In genomic region chr6:157274116-157274470, GRCh38 we compare ENCODE assay signal across 8 cellular contexts. TPM values are rescaled to one million over a fixed set of nuclear protein-coding genes. Genes with fewer than 3 reads are reported as not detected.
DNase-seq lines count a peak whose midpoint lies in the region; ATAC-seq and TF ChIP-seq lines count a peak whose summit lies in the region.

No MANE protein-coding gene starts in this region.

- peak overlapping the region; percentile 83 to 98 (median 92) for H3K4me2 ChIP-seq in BLaER1 treated with 17β-estradiol and CSF1 and Interleukin-3, amounts not matched to agents 10 nM and 100 nM
- peak overlapping the region; percentile 51 for H3K4me2 ChIP-seq in IMR-90 (ENCODE audit: low read depth, low read length)

- intact Hi-C loops in IMR-90 (cut with micrococcal nuclease) (loop anchor here (1.0 to 10.0 kb wide), 3 partner anchors 240 to 1947 kb away; no protein-coding TSS in a partner anchor), natural killer cell (cut with micrococcal nuclease) (loop anchor here (1.0 to 5.0 kb wide), 4 partner anchors 37 to 710 kb away; no protein-coding TSS in a partner anchor)

- peaks cover 3% of the 10 kb centered on the region; the same call in 1 of the 2 replicates for H3K9me1 ChIP-seq in IMR-90 (ENCODE audit: insufficient read depth, low read length)

- peak overlapping the region; percentile 96 for H3K4me3 Mint-ChIP-seq in natural killer cell

- H2AK5ac ChIP-seq in IMR-90 (ENCODE audit: low read depth, low read length) = no peak overlapping the region; the same call in 1 of the 2 replicates

- H3K36me3 Mint-ChIP-seq in natural killer cell = no peaks in the 10 kb centered on the region

- CTCF ChIA-PET in IMR-90 (lab: Yijun Ruan, JAX) = no interaction called here

- peaks cover 7 to 48% (median 31%) of the 10 kb centered on the region in 10 experiments; a peak in 18 of 20 replicates for H3K4me1 ChIP-seq in BLaER1 treated with 17β-estradiol and CSF1 and Interleukin-3, amounts not matched to agents 10 nM and 100 nM
- peaks cover 8% of the 10 kb centered on the region for H3K4me1 ChIP-seq in IMR-90 (ENCODE audit: control insufficient read depth, insufficient read depth, low read length)

- peak overlapping the region; percentile 88 to 94 for H3K27ac Mint-ChIP-seq in natural killer cell

- no peak for TF ChIP-seq POLR2A in IMR-90 (IDR thresholded peaks at IDR 0.05; ENCODE audit: low read depth, low read length)

- H3K56ac ChIP-seq in IMR-90 (ENCODE audit: extremely low read depth, insufficient read depth, low read length) = no peak overlapping the region

- peak overlapping the region; percentile 66 to 84 (median 73) for H3K4me3 ChIP-seq in BLaER1 treated with 17β-estradiol and CSF1 and Interleukin-3, amounts not matched to agents 10 nM and 100 nM
- peak overlapping the region; percentile 90 for H3K4me3 ChIP-seq in IMR-90 (ENCODE audit: insufficient read depth, low read depth, low read length)
- peak overlapping the region; percentile 71 for H3K4me3 ChIP-seq in choroid plexus epithelial cell (ENCODE audit: low read depth, low read length)

- peak overlapping the region; percentile 87 for H2AK9ac ChIP-seq in IMR-90 (replicated peaks; ENCODE audit: low read depth, low read length, poor library complexity)

- no peak overlapping the region for H2BK5ac ChIP-seq in IMR-90 (ENCODE audit: low read depth, low read length, poor library complexity, severe bottlenecking)

- TF ChIP-seq CTCF in IMR-90 (conservative IDR thresholded peaks at IDR 0.05; ENCODE audit: low read depth, low read length) (no peak), choroid plexus epithelial cell (conservative IDR thresholded peaks at IDR 0.05; ENCODE audit: low read depth, low read length) (no peak), natural killer cell (IDR thresholded peaks at IDR 0.05) (no peak)

- peaks cover 0 to 4% of the 10 kb centered on the region in 2 donors for H3K27me3 Mint-ChIP-seq in natural killer cell (ENCODE audit: low read depth in 2 of 2)

- DNase-seq in IMR-90 (no peak), choroid plexus epithelial cell (ENCODE audit: low read depth) (no peak), natural killer cell (no peak), NCI-H2227 treated with DMSO at 0.1 percent for 48 hours (lab: John Stamatoyannopoulos, UW) (no peak), NCI-H774 (lab: John Stamatoyannopoulos, UW) (no peak)

- peak overlapping the region; percentile 61 to 83 (median 76); a peak in 19 of 22 replicates for H3K27ac ChIP-seq in BLaER1 treated with 17β-estradiol and CSF1 and Interleukin-3, amounts not matched to agents 10 nM and 100 nM
- H3K27ac ChIP-seq in IMR-90 (ENCODE audit: insufficient read depth, low read length) = no peak overlapping the region; the same call in 1 of the 2 replicates

- BruUV-seq in IMR-90 (replicated peaks; lab: Mats Ljungman, UMichigan) = no TSS peak

- no peak overlapping the region for H4K5ac ChIP-seq in IMR-90 (ENCODE audit: low read depth, low read length)

- H3K9me3 ChIP-seq in BLaER1 treated with 17β-estradiol and CSF1 and Interleukin-3, amounts not matched to agents 10 nM and 100 nM (replicated peaks in 1 of 11) = peaks cover 0 to 9% (median 6%) of the 10 kb centered on the region in 11 experiments; a peak in 10 of 22 replicates
- no peaks in the 10 kb centered on the region for H3K9me3 ChIP-seq in IMR-90 (ENCODE audit: control insufficient read depth, insufficient read depth, low read length)

- peak overlapping the region; percentile 100 for H2AFZ ChIP-seq in IMR-90 (replicated peaks; ENCODE audit: low read length, poor library complexity)

- no peaks in the 10 kb centered on the region for H3K36me3 ChIP-seq in BLaER1 treated with 17β-estradiol and CSF1 and Interleukin-3, amounts not matched to agents 10 nM and 100 nM
- H3K36me3 ChIP-seq in IMR-90 (ENCODE audit: control insufficient read depth, insufficient read depth, low read length) = no peaks in the 10 kb centered on the region

- peak overlapping the region; percentile 76; the same call in 1 of the 2 replicates for H3K14ac ChIP-seq in IMR-90 (replicated peaks; ENCODE audit: low read depth, low read length)

- no peak for TF ChIP-seq RAD21 in IMR-90 (IDR thresholded peaks at IDR 0.05; ENCODE audit: low read length)

- no peak overlapping the region for H2BK15ac ChIP-seq in IMR-90 (ENCODE audit: low read depth, low read length)

- ATAC-seq in IMR-90 (ENCODE audit: low read depth) (no peak), natural killer cell (peak in 2 of 3 donors; percentile 14 to 30), HG02642 (IDR thresholded peaks at IDR 0.05; ENCODE audit: poor library complexity, unreplicated experiment) (no peak), HG03469 (IDR thresholded peaks at IDR 0.05; ENCODE audit: unreplicated experiment) (no peak)

- peak overlapping the region; percentile 65 for H3K4ac ChIP-seq in IMR-90 (ENCODE audit: low read depth, low read length)

- 0 out of 2 replicates have a peak overlapping the region, but pooled peaks have one; percentile 38 for H3K23ac ChIP-seq in IMR-90 (ENCODE audit: low read depth, low read length)

- peaks cover 0 to 6% (median 0%) of the 10 kb centered on the region in 11 experiments; a peak in 2 of 22 replicates for H3K27me3 ChIP-seq in BLaER1 treated with 17β-estradiol and CSF1 and Interleukin-3, amounts not matched to agents 10 nM and 100 nM
- H3K27me3 ChIP-seq in IMR-90 (ENCODE audit: control insufficient read depth, insufficient read depth, low read length) = no peaks in the 10 kb centered on the region

- H4K91ac ChIP-seq in IMR-90 (ENCODE audit: insufficient read depth, low read depth, low read length) = peak overlapping the region; percentile 52; the same call in 1 of the 2 replicates

- H2BK20ac ChIP-seq in IMR-90 (ENCODE audit: low read depth, low read length) = no peak overlapping the region

- in situ Hi-C loops in IMR-90 (cut with MboI; ENCODE audit: low sequenced_read_pairs) = no loop called here

- H3K9me3 Mint-ChIP-seq in natural killer cell = peaks cover 4 to 8% of the 10 kb centered on the region in 2 donors

- H2BK120ac ChIP-seq in IMR-90 (ENCODE audit: low read depth, low read length) = 0 out of 2 replicates have a peak overlapping the region, but pooled peaks have one; percentile 19

- POLR2A ChIA-PET in IMR-90 (lab: Charles Lee; ENCODE audit: unreplicated experiment) = no interaction called here

- H3K79me1 ChIP-seq in IMR-90 (ENCODE audit: low read depth in 1 of 2, low read length in 2 of 2) = peaks cover 0 to 4% of the 10 kb centered on the region in 2 experiments; a peak in 2 of 4 replicates

- peak overlapping the region; percentile 72 to 87 (median 84) for H3K9ac ChIP-seq in BLaER1 treated with 17β-estradiol and CSF1 and Interleukin-3, amounts not matched to agents 10 nM and 100 nM
- peak overlapping the region; percentile 67 for H3K9ac ChIP-seq in IMR-90 (ENCODE audit: low read depth, low read length)

- H3K4me1 Mint-ChIP-seq in natural killer cell = peaks cover 7 to 19% of the 10 kb centered on the region in 2 donors

- dilution Hi-C loops in IMR-90 (cut with HindIII; ENCODE audit: low sequenced_read_pairs, unreplicated experiment) = no loop called here

- no peak overlapping the region for H3K18ac ChIP-seq in IMR-90 (ENCODE audit: low read depth, low read length)

- 2% methylated on average over 13 of the region's 18 CpGs; no CpG with 5 or more reads in 1 of the 2 experiments for WGBS in IMR-90 (ENCODE audit: extremely low coverage in 2 of 2, insufficient read length in 1 of 2), 2 experiments

- no peaks in the 10 kb centered on the region for H4K20me1 ChIP-seq in BLaER1 treated with 17β-estradiol and CSF1 and Interleukin-3, amounts not matched to agents 10 nM and 100 nM
- H4K20me1 ChIP-seq in IMR-90 (ENCODE audit: insufficient read depth, low read length) = no peaks in the 10 kb centered on the region

- peak overlapping the region; percentile 85 to 91 for H4K8ac ChIP-seq in IMR-90 (ENCODE audit: low read depth in 2 of 2, low read length in 2 of 2)

TF ChIP-seq in IMR-90, 13 proteins besides CTCF, POLR2A, EP300 and RAD21:
- TF ChIP-seq FOS (IDR thresholded peaks at IDR 0.05; ENCODE audit: low read depth, low read length) (no peak), BHLHE40 (IDR thresholded peaks at IDR 0.05; ENCODE audit: low read depth, low read length) (no peak), RFX5 (IDR thresholded peaks at IDR 0.05; ENCODE audit: low read depth, low read length) (no peak), CEBPB (IDR thresholded peaks at IDR 0.05; ENCODE audit: low read depth, low read length) (no peak), RCOR1 (IDR thresholded peaks at IDR 0.05; ENCODE audit: insufficient replicate concordance, low read length) (no peak), MXI1 (IDR thresholded peaks at IDR 0.05; ENCODE audit: borderline replicate concordance, low read depth, low read length) (no peak), NFE2L2 (IDR thresholded peaks at IDR 0.05; ENCODE audit: low read depth, low read length) (no peak), CHD1 (IDR thresholded peaks at IDR 0.05; ENCODE audit: low read depth, low read length) (no peak), MAZ (IDR thresholded peaks at IDR 0.05; ENCODE audit: borderline replicate concordance, low read depth, low read length) (no peak), MAFK (IDR thresholded peaks at IDR 0.05; ENCODE audit: low read depth, low read length) (no peak), USF2 (IDR thresholded peaks at IDR 0.05; ENCODE audit: low read depth, low read length) (no peak), ELK1 (IDR thresholded peaks at IDR 0.05; ENCODE audit: borderline replicate concordance, low read depth, low read length) (no peak), SMC3 (IDR thresholded peaks at IDR 0.05; ENCODE audit: low read depth, low read length) (no peak)

RNA-seq across cellular contexts. Expression of gene TMEM242, which starts 49.2 kb away (rescaled TPM):
- total RNA-seq in IMR-90 (2012; rRNA removed) = 2.3 and 4.2 TPM in 2 replicates
- 4.3 and 4.6 TPM in 2 replicates for polyA plus RNA-seq in IMR-90 (2012; rRNA removed)
- polyA plus RNA-seq in IMR-90 (2012; cell fraction: cytosol; rRNA removed) = 1.9 and 2.1 TPM in 2 replicates
- 0.70 and 2.6 TPM in 2 replicates for polyA plus RNA-seq in IMR-90 (2012; cell fraction: nucleus; rRNA removed; ENCODE audit: low replicate concordance)
- total RNA-seq in natural killer cell = 10 to 100 TPM; 18.5 to 24.8 (median 19.8) TPM

Comparison
In these comparisons a context has a peak if more than half of its experiments do, and no peak if none do; other contexts are left out.
1. ATAC-seq: peak in natural killer cell (2 of 3); none in IMR-90 (single experiment), HG02642 (single experiment) and HG03469 (single experiment).
2. Peak in every context shown above with its lines, with median percentiles within 50 percentile points of each other: H3K4me3 ChIP-seq.